34 cellular contexts compared by ENCODE assay signal in genomic region chr14:101428409-101428808, GRCh38.
"Had no signal": no experiment of that assay in that cellular context is flagged by ENCODE, and none has a peak within 500 bp of the region (broad histone marks: within the 10 kb centered on the region; RNA-seq: fewer than 3 reads in every experiment).

No MANE protein-coding gene starts in this region.

- H3K27me3 ChIP-seq: MG63 had no signal

- H3K36me3 ChIP-seq: MG63 had no signal

- DNase-seq: Karpas-422, Kasumi-1, MG63, MM.1S, MV-4-11, NCI-H1048, NCI-H1092, NCI-H1092 treated with DMSO at 0.1 percent for 48 hours, NCI-H1105, NCI-H1105 treated with DMSO at 0.1 percent for 48 hours, NCI-H1417, NCI-H1417 treated with DMSO at 0.1 percent for 48 hours, NCI-H1436, NCI-H1436 treated with DMSO at 0.1 percent for 48 hours, NCI-H146, NCI-H1694, NCI-H1694 treated with DMSO at 0.1 percent for 48 hours, NCI-H187, NCI-H187 treated with DMSO at 0.1 percent for 48 hours, NCI-H1930, NCI-H2029, NCI-H2081, NCI-H2081 treated with DMSO at 0.1 percent for 48 hours, NCI-H2107, NCI-H2171, NCI-H2171 treated with DMSO at 0.1 percent for 48 hours, NCI-H2227 treated with DMSO at 0.1 percent for 48 hours, NCI-H226, NCI-H345, NCI-H446, NCI-H446 treated with DMSO at 0.1 percent for 48 hours, NCI-H510A, NCI-H510A treated with DMSO at 0.1 percent for 48 hours, NCI-H524 had no signal

- H3K4me3 ChIP-seq: MG63 had no signal

- H3K9me3 ChIP-seq: MG63 had no signal
